Comparison of ENCODE assay signal across 23 cellular contexts in the genomic region with DNA sequence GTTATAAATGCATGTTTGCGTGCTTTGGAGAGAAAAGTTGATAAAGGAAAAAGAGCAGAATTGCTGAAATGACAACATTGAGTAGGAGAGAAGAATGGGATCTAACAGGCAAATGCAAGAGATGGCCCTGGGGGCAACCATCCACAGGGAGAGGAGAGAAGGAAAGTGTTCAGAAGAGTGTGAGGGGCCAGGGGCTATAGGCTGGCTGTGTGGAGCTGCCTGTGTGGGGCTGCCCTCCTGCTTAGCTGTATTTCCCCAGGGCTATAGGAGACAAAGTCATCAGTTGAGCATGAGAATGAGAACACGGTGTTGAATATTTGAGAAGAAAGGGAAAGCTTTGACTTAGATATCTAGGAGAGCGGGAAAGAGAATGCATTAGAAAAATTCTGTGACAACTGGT.
"Had no signal": no experiment of that assay in that cellular context is flagged by ENCODE, and none has a peak within 500 bp of the region (broad histone marks: within the 10 kb centered on the region; RNA-seq: fewer than 3 reads in every experiment).

No MANE protein-coding gene starts in this region.

- H3K27ac ChIP-seq: coronary artery, dorsolateral prefrontal cortex, esophagus muscularis mucosa, foreskin keratinocyte, gastrocnemius medialis, heart right ventricle, left lung, lower lobe of right lung had no signal

- H3K4me3 ChIP-seq: coronary artery, dorsolateral prefrontal cortex, esophagus muscularis mucosa, gastrocnemius medialis, heart right ventricle, left lung, lower lobe of right lung, mucosa of descending colon had no signal

- H3K27me3 ChIP-seq: esophagus muscularis mucosa, foreskin keratinocyte, gastrocnemius medialis, heart right ventricle, left lung had no signal

- H3K36me3 ChIP-seq: esophagus muscularis mucosa, gastrocnemius medialis, heart right ventricle, left lung, lower lobe of right lung had no signal

- H3K36me3 Mint-ChIP-seq: mesothelial cell of epicardium had no signal

- H3K4me1 Mint-ChIP-seq: mesothelial cell of epicardium had no signal

- H3K27ac Mint-ChIP-seq: mesothelial cell of epicardium had no signal

- H3K4me1 ChIP-seq: esophagus muscularis mucosa, foreskin keratinocyte, gastrocnemius medialis, heart right ventricle, left lung, lower lobe of right lung had no signal

- H3K9me3 ChIP-seq: esophagus muscularis mucosa, gastrocnemius medialis, lower lobe of right lung, mucosa of descending colon had no signal

- DNase-seq: dermis blood vessel endothelial cell; dorsolateral prefrontal cortex; effector CD4-positive, alpha-beta T cell; effector memory CD4-positive, alpha-beta T cell; foreskin keratinocyte; gastrocnemius medialis; glutamatergic neuron; head of caudate nucleus; heart right ventricle; hippocampal formation; left cardiac atrium; left lung; left ventricle myocardium superior; lower lobe of right lung; mesenchymal stem cell; mucosa of descending colon had no signal

- FAIRE-seq: colon, endothelial cell of umbilical vein, islet of Langerhans, keratinocyte had no signal

- ATAC-seq: foreskin keratinocyte, gastrocnemius medialis, heart right ventricle, left cardiac atrium, left lung, left ventricle myocardium superior, lower lobe of right lung, mucosa of descending colon had no signal

- H3K4me3 Mint-ChIP-seq: mesothelial cell of epicardium had no signal
